ENCODE assay signal across 11 cellular contexts in genomic region chr19:11361037-11361770, GRCh38. TPM values are rescaled to one million over a fixed set of nuclear protein-coding genes. Genes with fewer than 3 reads are reported as not detected.
DNase-seq lines count a peak whose midpoint lies in the region; ATAC-seq and TF ChIP-seq lines count a peak whose summit lies in the region.
"Had no signal": no experiment of that assay in that cellular context is flagged by ENCODE, and none has a peak within 500 bp of the region (broad histone marks: within the 10 kb centered on the region; RNA-seq: fewer than 3 reads in every experiment).

No MANE protein-coding gene starts in this region.

- peak; percentile 24 for ATAC-seq in stimulated activated naive CD8-positive, alpha-beta T cell treated with anti-CD3 and anti-CD28 coated beads, Interleukin-15, Interleukin-2, amounts not matched to agents 100 U/mL and 50 U/mL, for 24 hours
- no peak for ATAC-seq in stimulated activated naive CD8-positive, alpha-beta T cell treated with anti-CD3 and anti-CD28 coated beads, Interleukin-15, amount 100 ng/mL, for 72 hours
- ATAC-seq in right lobe of liver (peak; percentile 87 to 96 (median 90)), HG02870 (IDR thresholded peaks at IDR 0.05; ENCODE audit: unreplicated experiment) (no peak), HG02798 (IDR thresholded peaks at IDR 0.05; ENCODE audit: poor library complexity, unreplicated experiment) (no peak)

- peaks cover 0 to 18% (median 3%) of the 10 kb centered on the region in 4 donors for H3K4me1 ChIP-seq in right lobe of liver

- TF ChIP-seq CTCF in right lobe of liver (IDR thresholded peaks at IDR 0.05): no peak

- no peaks in the 10 kb centered on the region for H3K9me3 ChIP-seq in right lobe of liver

- peaks cover 9% of the 10 kb centered on the region for H3K27me3 Mint-ChIP-seq in stimulated activated naive CD8-positive, alpha-beta T cell treated with anti-CD3 and anti-CD28 coated beads, Interleukin-15, amount 100 ng/mL, for 72 hours
- H3K27me3 Mint-ChIP-seq: CD4-positive, CD25-positive, alpha-beta regulatory T cell had no signal

- no peak overlapping the region for H3K27ac Mint-ChIP-seq in stimulated activated naive CD8-positive, alpha-beta T cell treated with anti-CD3 and anti-CD28 coated beads, Interleukin-15, amount 100 ng/mL, for 72 hours
- H3K27ac Mint-ChIP-seq: CD4-positive, CD25-positive, alpha-beta regulatory T cell had no signal

- H3K4me1 Mint-ChIP-seq in stimulated activated naive CD8-positive, alpha-beta T cell treated with anti-CD3 and anti-CD28 coated beads, Interleukin-15, amount 100 ng/mL, for 72 hours: peaks cover 3% of the 10 kb centered on the region

- no peak overlapping the region for H3K27ac ChIP-seq in right lobe of liver

- no peaks in the 10 kb centered on the region for H3K9me3 Mint-ChIP-seq in stimulated activated naive CD8-positive, alpha-beta T cell treated with anti-CD3 and anti-CD28 coated beads, Interleukin-15, amount 100 ng/mL, for 72 hours
- H3K9me3 Mint-ChIP-seq: CD4-positive, CD25-positive, alpha-beta regulatory T cell had no signal

- no peaks in the 10 kb centered on the region for H3K36me3 ChIP-seq in right lobe of liver

- no peaks in the 10 kb centered on the region for H3K27me3 ChIP-seq in right lobe of liver

- H3K4me3 Mint-ChIP-seq in stimulated activated naive CD8-positive, alpha-beta T cell treated with anti-CD3 and anti-CD28 coated beads, Interleukin-15, amount 100 ng/mL, for 72 hours: no peak overlapping the region

- no peak for TF ChIP-seq POLR2A in right lobe of liver (IDR thresholded peaks at IDR 0.05)

- peak overlapping the region in 1 of 3 donors; percentile 35 for H3K4me3 ChIP-seq in right lobe of liver

- no peak for DNase-seq in stimulated activated naive CD8-positive, alpha-beta T cell treated with anti-CD3 and anti-CD28 coated beads, Interleukin-15, Interleukin-2, amounts not matched to agents 100 U/mL and 50 U/mL, for 24 hours
- no peak for DNase-seq in stimulated activated naive CD8-positive, alpha-beta T cell treated with anti-CD3 and anti-CD28 coated beads, Interleukin-15, amount 100 ng/mL, for 72 hours
- DNase-seq in dermis microvascular lymphatic vessel endothelial cell (ENCODE audit: low read depth in 2 of 2) (peak; percentile 51 to 62), right lobe of liver (peak; percentile 87 to 90 (median 88)), putamen (ENCODE audit: low spot score) (no peak)
- no peak for DNase-seq in stimulated activated CD4-positive, alpha-beta T cell treated with anti-CD3 and anti-CD28 coated beads, Interleukin-2, amount 100 ng/mL, for 48 hours
- DNase-seq: amniotic stem cell; CD4-positive, CD25-positive, alpha-beta regulatory T cell; midbrain had no signal

- 35% methylated on average over 11 of the region's 43 CpGs for WGBS in right lobe of liver (ENCODE audit: insufficient coverage, low coverage, low lambda C conversion rate, missing lambda C conversion rate)

- intact Hi-C loops in right lobe of liver (cut with DNase I): no loop called here

RNA-seq across cellular contexts. Expression of gene PLPPR2, which starts 6.0 kb away (rescaled TPM):
- total RNA-seq in dermis microvascular lymphatic vessel endothelial cell (4.2 and 10.1 TPM in 2 replicates), right lobe of liver (10 to 100 TPM in 3 of 6 experiments, 1 to 10 TPM in 3; 6.7 to 17.5 (median 10.2) TPM)

RNA-seq across cellular contexts. Expression of gene SWSAP1, which starts 13.3 kb away (rescaled TPM):
- total RNA-seq in dermis microvascular lymphatic vessel endothelial cell (1.0 and 1.1 TPM in 2 replicates), right lobe of liver (1 to 10 TPM; 1.4 to 2.7 (median 2.3) TPM)

RNA-seq across cellular contexts. Expression of gene CCDC159, which starts 14.9 kb away (rescaled TPM):
- total RNA-seq in dermis microvascular lymphatic vessel endothelial cell (3.9 and 7.0 TPM in 2 replicates), right lobe of liver (10 to 100 TPM in 5 of 6 experiments, 1 to 10 TPM in 1; 8.4 to 27.9 (median 23.4) TPM)

RNA-seq across cellular contexts. Expression of gene TMEM205, which starts 15.1 kb away (rescaled TPM):
- total RNA-seq in dermis microvascular lymphatic vessel endothelial cell (77.7 and 127 TPM in 2 replicates), right lobe of liver (100 to 1,000 TPM; 138 to 605 (median 165) TPM)

RNA-seq across cellular contexts. Expression of gene RAB3D, which starts 21.7 kb away (rescaled TPM):
- total RNA-seq in dermis microvascular lymphatic vessel endothelial cell (34.7 and 35.5 TPM in 2 replicates), right lobe of liver (1 to 10 TPM; 2.7 to 4.5 (median 4.0) TPM)

Comparison
In these comparisons a context has a peak if more than half of its experiments do, and no peak if none do; other contexts are left out.
1. ATAC-seq: peak in stimulated activated naive CD8-positive, alpha-beta T cell treated with anti-CD3 and anti-CD28 coated beads, Interleukin-15, Interleukin-2, amounts not matched to agents 100 U/mL and 50 U/mL, for 24 hours (single experiment) and right lobe of liver (4 of 4); none in stimulated activated naive CD8-positive, alpha-beta T cell treated with anti-CD3 and anti-CD28 coated beads, Interleukin-15, amount 100 ng/mL, for 72 hours (single experiment), HG02870 (single experiment) and HG02798 (single experiment).
2. DNase-seq: peak in dermis microvascular lymphatic vessel endothelial cell (2 of 2) and right lobe of liver (3 of 3); none in stimulated activated naive CD8-positive, alpha-beta T cell treated with anti-CD3 and anti-CD28 coated beads, Interleukin-15, Interleukin-2, amounts not matched to agents 100 U/mL and 50 U/mL, for 24 hours (single experiment), stimulated activated naive CD8-positive, alpha-beta T cell treated with anti-CD3 and anti-CD28 coated beads, Interleukin-15, amount 100 ng/mL, for 72 hours (0 of 2), putamen (single experiment) and stimulated activated CD4-positive, alpha-beta T cell treated with anti-CD3 and anti-CD28 coated beads, Interleukin-2, amount 100 ng/mL, for 48 hours (0 of 2).